In genomic region chr12:122865268-122866231, GRCh38 we compare ENCODE assay signal across 8 cellular contexts. TPM values are rescaled to one million over a fixed set of nuclear protein-coding genes. Genes with fewer than 3 reads are reported as not detected.
DNase-seq lines count a peak whose midpoint lies in the region; ATAC-seq and TF ChIP-seq lines count a peak whose summit lies in the region.

No MANE protein-coding gene starts in this region.

- H3K9ac ChIP-seq in OCI-LY3 (ENCODE audit: low read length) = no peak overlapping the region

- H2AFZ ChIP-seq in OCI-LY3 (ENCODE audit: low read depth, low read length) = no peak overlapping the region

- DNase-seq in fibroblast of mammary gland (ENCODE audit: low read depth) (no peak), posterior vena cava (ENCODE audit: low spot score) (peak; percentile 78), HPDE6-E6E7 (ENCODE audit: extremely low spot score) (no peak)

- H3K4me3 ChIP-seq in OCI-LY3 (ENCODE audit: low read length) = no peak overlapping the region
- H3K4me3 ChIP-seq in fibroblast of mammary gland (ENCODE audit: control insufficient read depth, low read depth, low read length) = no peak overlapping the region

- peak; percentile 59 for TF ChIP-seq CTCF in GM12872 (IDR thresholded peaks at IDR 0.05; ENCODE audit: insufficient read depth, low read depth, low read length)
- peak; percentile 40 for TF ChIP-seq CTCF in OCI-LY3 (IDR thresholded peaks at IDR 0.05; ENCODE audit: low read depth, low read length)
- TF ChIP-seq CTCF in fibroblast of mammary gland (conservative IDR thresholded peaks at IDR 0.05; ENCODE audit: control insufficient read depth, insufficient read depth, low read depth, low read length) = peak; percentile 31

- no peak overlapping the region for H3K4me2 ChIP-seq in OCI-LY3 (ENCODE audit: low read length)

- H4K20me1 ChIP-seq in OCI-LY3 (ENCODE audit: insufficient read depth, low read length) = no peaks in the 10 kb centered on the region

- peaks cover 30% of the 10 kb centered on the region for H3K27me3 ChIP-seq in OCI-LY3 (ENCODE audit: low read depth, low read length)

- intact Hi-C loops in posterior vena cava (cut with DNase I) = no loop called here

- H3K79me2 ChIP-seq in OCI-LY3 (ENCODE audit: low read length) = no peaks in the 10 kb centered on the region

- no peaks in the 10 kb centered on the region for H3K4me1 ChIP-seq in OCI-LY3 (ENCODE audit: low read length)

- ATAC-seq in HG03469 (IDR thresholded peaks at IDR 0.05; ENCODE audit: unreplicated experiment) = no peak
- no peak for ATAC-seq in GM18867 (IDR thresholded peaks at IDR 0.05; ENCODE audit: unreplicated experiment)
- no peak for ATAC-seq in GM21619 (IDR thresholded peaks at IDR 0.05; ENCODE audit: unreplicated experiment)

- H3K27ac ChIP-seq in OCI-LY3 (ENCODE audit: low read length) = no peak overlapping the region

- no peaks in the 10 kb centered on the region for H3K36me3 ChIP-seq in OCI-LY3 (replicated peaks; ENCODE audit: low read depth, low read length)

- no peaks in the 10 kb centered on the region for H3K9me3 ChIP-seq in OCI-LY3 (ENCODE audit: insufficient read depth, low read length)

RNA-seq across cellular contexts. Expression of gene HIP1R, which starts 30.3 kb away (rescaled TPM):
- total RNA-seq in posterior vena cava = 10 to 100 TPM; 12.8 to 19.3 TPM

RNA-seq across cellular contexts. Expression of gene VPS37B, which starts 30.4 kb away (rescaled TPM):
- 10 to 100 TPM; 18.3 to 22.3 TPM for total RNA-seq in posterior vena cava
